ENCODE assay signal across 8 cellular contexts in genomic region chr19:1478934-1479707, GRCh38. TPM values are rescaled to one million over a fixed set of nuclear protein-coding genes. Genes with fewer than 3 reads are reported as not detected.
DNase-seq lines count a peak whose midpoint lies in the region; ATAC-seq lines count a peak whose summit lies in the region.

C19orf25 (minus strand) TSS chr19:1479215; CDS start chr19:1478903, 312 bp downstream.

- H3K27me3 ChIP-seq in CD4-positive, alpha-beta memory T cell (ENCODE audit: insufficient read depth, low read length): no peaks in the 10 kb centered on the region
- no peaks in the 10 kb centered on the region for H3K27me3 ChIP-seq in effector memory CD4-positive, alpha-beta T cell (replicated peaks; ENCODE audit: control insufficient read depth, insufficient read depth, low read length, poor library complexity, severe bottlenecking)

- no peaks in the 10 kb centered on the region for H3K9me3 Mint-ChIP-seq in CD4-positive, alpha-beta memory T cell

- peak within 1 kb of the TSS; percentile 87 to 99 (median 97) for H3K27ac Mint-ChIP-seq in CD4-positive, alpha-beta memory T cell

- CTCF ChIA-PET in CD4-positive, alpha-beta memory T cell (lab: Charles Lee; ENCODE audit: partially characterized antibody): no interaction called here

- H3K4me3 Mint-ChIP-seq in CD4-positive, alpha-beta memory T cell: peak within 1 kb of the TSS; percentile 97 to 100 (median 98)

- no peaks in the 10 kb centered on the region for H3K36me3 ChIP-seq in CD4-positive, alpha-beta memory T cell (ENCODE audit: insufficient read depth, low read length)
- peaks cover 5% of the 10 kb centered on the region for H3K36me3 ChIP-seq in effector memory CD4-positive, alpha-beta T cell (ENCODE audit: control insufficient read depth, insufficient read depth, low read length)

- H3K27me3 Mint-ChIP-seq in CD4-positive, alpha-beta memory T cell: no peaks in the 10 kb centered on the region

- ATAC-seq in GM19463 (IDR thresholded peaks at IDR 0.05; ENCODE audit: unreplicated experiment): peak; percentile 93

- H3K36me3 Mint-ChIP-seq in CD4-positive, alpha-beta memory T cell: peaks cover 4 to 7% of the 10 kb centered on the region in 2 donors

- intact Hi-C loops in CD4-positive, alpha-beta memory T cell (cut with micrococcal nuclease): loop anchor here (1.0 kb wide), 2 partner anchors 9 to 11 kb away; partner anchors contain the start of gene PCSK4

- H3K4me3 ChIP-seq in CD4-positive, alpha-beta memory T cell (ENCODE audit: low read length in 2 of 2): peak within 1 kb of the TSS; percentile 46 to 52
- H3K4me3 ChIP-seq in effector memory CD4-positive, alpha-beta T cell (ENCODE audit: insufficient read depth, low read depth, low read length, poor library complexity, severe bottlenecking): peak within 1 kb of the TSS; percentile 59

- peaks cover 14% of the 10 kb centered on the region for H3K4me1 ChIP-seq in CD4-positive, alpha-beta memory T cell (ENCODE audit: insufficient read depth, low read length)
- H3K4me1 ChIP-seq in effector memory CD4-positive, alpha-beta T cell (ENCODE audit: control insufficient read depth, insufficient read depth, low read length, poor library complexity, severe bottlenecking): peaks cover 14% of the 10 kb centered on the region

- POLR2A ChIA-PET in CD4-positive, alpha-beta memory T cell (lab: Charles Lee; ENCODE audit: partially characterized antibody): interaction anchor here (0.7 to 1.5 kb wide), 3 partner anchors 9 to 12 kb away, joined by 3 to 5 read pairs (median 4); partner anchors contain the start of gene REEP6

- peak; percentile 87 to 91 (median 89) for DNase-seq in CD4-positive, alpha-beta memory T cell
- DNase-seq in HT1080 (ENCODE audit: low read depth): peak; percentile 92
- peak; percentile 93 to 95 for DNase-seq in NOMO-1 (lab: John Stamatoyannopoulos, UW; ENCODE audit: unreplicated experiment in 2 of 2)
- peak; percentile 95 for DNase-seq in activated CD8-positive, alpha-beta memory T cell treated with anti-CD3 and anti-CD28 coated beads for 24 hours
- peak; percentile 76 to 84 (median 80) for DNase-seq in effector memory CD4-positive, alpha-beta T cell
- DNase-seq in medulla oblongata (ENCODE audit: extremely low spot score): peak; percentile 96
- peak; percentile 84 to 94 (median 89) for DNase-seq in stimulated activated CD4-positive, alpha-beta T cell treated with anti-CD3 and anti-CD28 coated beads, TNF-alpha, amount 100 ng/mL, for 48 hours (ENCODE audit: low read depth in 3 of 3)

- peak within 1 kb of the TSS; percentile 76 for H3K27ac ChIP-seq in CD4-positive, alpha-beta memory T cell (ENCODE audit: low read depth, low read length)
- peak within 1 kb of the TSS; percentile 75 for H3K27ac ChIP-seq in effector memory CD4-positive, alpha-beta T cell (ENCODE audit: insufficient read depth, low read length, poor library complexity, severe bottlenecking)

- peaks cover 6 to 32% (median 14%) of the 10 kb centered on the region in 4 donors for H3K4me1 Mint-ChIP-seq in CD4-positive, alpha-beta memory T cell

- no peaks in the 10 kb centered on the region for H3K9me3 ChIP-seq in CD4-positive, alpha-beta memory T cell (ENCODE audit: control insufficient read depth in 1 of 2, low read length in 2 of 2)
- H3K9me3 ChIP-seq in effector memory CD4-positive, alpha-beta T cell (ENCODE audit: control insufficient read depth, low read length): no peaks in the 10 kb centered on the region

RNA-seq across cellular contexts. Expression of gene C19orf25, which starts in this region (rescaled TPM):
- 10 to 100 TPM; 68.8 to 79.8 TPM for total RNA-seq in CD4-positive, alpha-beta memory T cell
- 10 to 100 TPM; 41.5 to 48.9 TPM for polyA plus RNA-seq in CD4-positive, alpha-beta memory T cell
- total RNA-seq in HT1080 (2014; rRNA removed; shearing (Covaris generic)): 72.5 and 73.2 TPM in 2 replicates
- polyA plus RNA-seq in HT1080 (2015; cell fraction: cytosol; rRNA removed): 64.6 and 66.3 TPM in 2 replicates
- 40.4 and 44.1 TPM in 2 replicates for polyA plus RNA-seq in HT1080 (2015; cell fraction: nucleus; rRNA removed)

Comparison
In these comparisons a context has a peak if more than half of its experiments do, and no peak if none do; other contexts are left out.
1. Peak in every context shown above with its lines: DNase-seq, ATAC-seq, H3K4me3 ChIP-seq and H3K27ac ChIP-seq.